In genomic region chr17:65515959-65516948, GRCh38 we compare ENCODE assay signal across 10 cellular contexts. TPM values are rescaled to one million over a fixed set of nuclear protein-coding genes. Genes with fewer than 3 reads are reported as not detected.
DNase-seq lines count a peak whose midpoint lies in the region; ATAC-seq, FAIRE-seq and TF ChIP-seq lines count a peak whose summit lies in the region.
"Had no signal": no experiment of that assay in that cellular context is flagged by ENCODE, and none has a peak within 500 bp of the region (broad histone marks: within the 10 kb centered on the region; RNA-seq: fewer than 3 reads in every experiment).

No MANE protein-coding gene starts in this region.

- no peak overlapping the region for H3K27ac Mint-ChIP-seq in activated T-cell treated with anti-CD3 and anti-CD28 coated beads, Interleukin-2, amount 50 U/mL, for 24 hours
- no peak overlapping the region for H3K27ac Mint-ChIP-seq in activated T-cell treated with anti-CD3 and anti-CD28 coated beads, Interleukin-2, amount 50 U/mL, for 72 hours
- peak overlapping the region; percentile 50 for H3K27ac Mint-ChIP-seq in astrocyte (ENCODE audit: unreplicated experiment)
- H3K27ac Mint-ChIP-seq: natural killer cell treated with Interleukin-12 subunit alpha and Interleukin-12 subunit beta and Interleukin-15 and Interleukin-18, amount 100 ng/mL, for 72 hours had no signal

- H3K27me3 ChIP-seq in astrocyte (ENCODE audit: insufficient read depth, low read length), result peaks cover 2% of the 10 kb centered on the region
- H3K27me3 ChIP-seq in HepG2 (ENCODE audit: control insufficient read depth in 1 of 2, insufficient read depth in 2 of 2, low read length in 2 of 2), result no peaks in the 10 kb centered on the region
- H3K27me3 ChIP-seq in uterus, result no peaks in the 10 kb centered on the region
- H3K27me3 ChIP-seq: tibial nerve had no signal

- H3K4me3 Mint-ChIP-seq in activated T-cell treated with anti-CD3 and anti-CD28 coated beads, Interleukin-2, amount 50 U/mL, for 24 hours, result no peak overlapping the region
- no peak overlapping the region for H3K4me3 Mint-ChIP-seq in activated T-cell treated with anti-CD3 and anti-CD28 coated beads, Interleukin-2, amount 50 U/mL, for 72 hours
- no peak overlapping the region for H3K4me3 Mint-ChIP-seq in astrocyte (ENCODE audit: unreplicated experiment)
- H3K4me3 Mint-ChIP-seq: natural killer cell treated with Interleukin-12 subunit alpha and Interleukin-12 subunit beta and Interleukin-15 and Interleukin-18, amount 100 ng/mL, for 72 hours had no signal

- H4K20me1 ChIP-seq in astrocyte (ENCODE audit: insufficient read depth, low read length) (no peaks in the 10 kb centered on the region), HepG2 (ENCODE audit: insufficient read depth, low read length) (no peaks in the 10 kb centered on the region)

- BruUV-seq in HepG2 (replicated peaks; lab: Mats Ljungman, UMichigan), result no TSS peak

- H3K4me1 Mint-ChIP-seq in activated T-cell treated with anti-CD3 and anti-CD28 coated beads, Interleukin-2, amount 50 U/mL, for 24 hours (ENCODE audit: low read depth), result peaks cover 15% of the 10 kb centered on the region
- H3K4me1 Mint-ChIP-seq in activated T-cell treated with anti-CD3 and anti-CD28 coated beads, Interleukin-2, amount 50 U/mL, for 72 hours (ENCODE audit: low read depth), result peaks cover 22% of the 10 kb centered on the region
- H3K4me1 Mint-ChIP-seq in astrocyte (ENCODE audit: low read depth, unreplicated experiment), result peaks cover 12% of the 10 kb centered on the region

- H3K27ac ChIP-seq in astrocyte (ENCODE audit: low read depth, low read length) (no peak overlapping the region), HepG2 (ENCODE audit: extremely low read length, insufficient read depth, low read length) (peak overlapping the region; percentile 86), uterus (peak overlapping the region; percentile 17 to 57)

- WGBS in HepG2 (ENCODE audit: low lambda C conversion rate), result 29% methylated on average over 17 of the region's 17 CpGs

- no peaks in the 10 kb centered on the region for H3K27me3 Mint-ChIP-seq in activated T-cell treated with anti-CD3 and anti-CD28 coated beads, Interleukin-2, amount 50 U/mL, for 24 hours
- H3K27me3 Mint-ChIP-seq in activated T-cell treated with anti-CD3 and anti-CD28 coated beads, Interleukin-2, amount 50 U/mL, for 72 hours (ENCODE audit: low read depth), result peaks cover 6% of the 10 kb centered on the region
- peaks cover 11% of the 10 kb centered on the region for H3K27me3 Mint-ChIP-seq in astrocyte (ENCODE audit: low read depth, unreplicated experiment)

- H3K9ac ChIP-seq in astrocyte (ENCODE audit: low read length) (no peak overlapping the region), HepG2 (ENCODE audit: insufficient read depth, low read depth, low read length) (peak overlapping the region; percentile 78)

- in situ Hi-C loops in HepG2 (cut with HindIII; ENCODE audit: extremely low pct_ligation_motif_present, low pct_unique_long_range_greater_than_20kb), result no loop called here

- DNase-seq in activated T-cell treated with anti-CD3 and anti-CD28 coated beads, Interleukin-2, amount 50 U/mL, for 24 hours, result peak; percentile 25
- DNase-seq in activated T-cell treated with anti-CD3 and anti-CD28 coated beads, Interleukin-2, amount 50 U/mL, for 72 hours, result no peak
- DNase-seq in astrocyte (ENCODE audit: low read depth), result peak; percentile 64
- peak; percentile 99 for DNase-seq in HepG2 (ENCODE audit: low spot score)
- DNase-seq in uterus, result no peak
- no peak for DNase-seq in Right ventricle myocardium superior

- FAIRE-seq in astrocyte (lab: Jason Lieb, UNC) (peak; percentile 58), HepG2 (lab: Jason Lieb, UNC) (peak; percentile 90)

- no peaks in the 10 kb centered on the region for H3K36me3 Mint-ChIP-seq in activated T-cell treated with anti-CD3 and anti-CD28 coated beads, Interleukin-2, amount 50 U/mL, for 24 hours (ENCODE audit: low read depth)
- H3K36me3 Mint-ChIP-seq in activated T-cell treated with anti-CD3 and anti-CD28 coated beads, Interleukin-2, amount 50 U/mL, for 72 hours (ENCODE audit: insufficient read depth in 2 of 2), result peaks cover 0 to 2% of the 10 kb centered on the region in 2 donors
- no peaks in the 10 kb centered on the region for H3K36me3 Mint-ChIP-seq in astrocyte (ENCODE audit: low read depth, unreplicated experiment)
- H3K36me3 Mint-ChIP-seq: natural killer cell treated with Interleukin-12 subunit alpha and Interleukin-12 subunit beta and Interleukin-15 and Interleukin-18, amount 100 ng/mL, for 72 hours had no signal

- intact Hi-C loops in HepG2 (cut with micrococcal nuclease; ENCODE audit: unreplicated experiment), result no loop called here
- intact Hi-C loops in uterus (cut with DNase I; ENCODE audit: low total_unique reads), result no loop called here
- intact Hi-C loops in Right ventricle myocardium superior (cut with DNase I), result no loop called here

- no peak for TF ChIP-seq POLR2A in HepG2 (IDR thresholded peaks at IDR 0.05; ENCODE audit: insufficient read depth in 1 of 2, low read depth in 2 of 2, low read length in 2 of 2)
- no peak for TF ChIP-seq POLR2A in uterus (IDR thresholded peaks at IDR 0.05)

- POLR2A ChIA-PET in HepG2 (lab: Yijun Ruan, JAX), result no interaction called here

- ATAC-seq in activated T-cell treated with anti-CD3 and anti-CD28 coated beads, Interleukin-2, amount 50 U/mL, for 72 hours (replicated peaks in 1 of 2), result no peak
- ATAC-seq in HepG2 (peak; percentile 89), GM18498 (IDR thresholded peaks at IDR 0.05; ENCODE audit: unreplicated experiment) (no peak), GM18907 (IDR thresholded peaks at IDR 0.05; ENCODE audit: unreplicated experiment) (no peak), Right ventricle myocardium superior (ENCODE audit: poor library complexity) (no peak)
- ATAC-seq: natural killer cell treated with Interleukin-12 subunit alpha and Interleukin-12 subunit beta and Interleukin-15 and Interleukin-18, amount 100 ng/mL, for 72 hours had no signal

- H3K9me3 ChIP-seq in astrocyte (ENCODE audit: insufficient read depth, low read depth, low read length) (no peaks in the 10 kb centered on the region), HepG2 (ENCODE audit: low read length) (no peaks in the 10 kb centered on the region), uterus (no peaks in the 10 kb centered on the region)
- H3K9me3 ChIP-seq: tibial nerve had no signal

- H3K4me1 ChIP-seq in astrocyte (ENCODE audit: insufficient read depth, low read length) (peaks cover 12% of the 10 kb centered on the region), HepG2 (ENCODE audit: insufficient read depth, low read length) (peaks cover 36% of the 10 kb centered on the region), uterus (peaks cover 0 to 6% of the 10 kb centered on the region in 2 donors)

- TF ChIP-seq CTCF in astrocyte (IDR thresholded peaks at IDR 0.05; ENCODE audit: insufficient read depth, low read depth, low read length) (no peak), HepG2 (CRISPR knock-in tag; IDR thresholded peaks at IDR 0.05) (no peak), uterus (IDR thresholded peaks at IDR 0.05) (no peak)

- peak overlapping the region; percentile 44 for H2AFZ ChIP-seq in astrocyte (ENCODE audit: low read depth, low read length)
- no peak overlapping the region for H2AFZ ChIP-seq in HepG2 (ENCODE audit: low read length)

- H3K4me3 ChIP-seq in astrocyte (ENCODE audit: insufficient read depth, low read depth, low read length) (no peak overlapping the region), HepG2 (replicated peaks in 1 of 3; ENCODE audit: insufficient read depth in 1 of 3, low read depth in 2 of 3, low read length in 3 of 3) (peak overlapping the region in 2 of 3 experiments; percentile 48 to 71; a peak in 4 of 6 replicates), uterus (no peak overlapping the region)
- H3K4me3 ChIP-seq: tibial nerve had no signal

- CTCF ChIA-PET in HepG2 (lab: Yijun Ruan, JAX; ENCODE audit: low intra/inter-chr PET ratio, low total read pairs), result no interaction called here

- no peak for TF ChIP-seq RAD21 in HepG2 (CRISPR knock-in tag; IDR thresholded peaks at IDR 0.05)

- TF ChIP-seq EP300 in HepG2 (IDR thresholded peaks at IDR 0.05; ENCODE audit: low read depth in 2 of 2, low read length in 2 of 2) (peak; percentile 83 to 87; a peak in 3 of 4 replicates), HepG2 (CRISPR knock-in tag; IDR thresholded peaks at IDR 0.05; ENCODE audit: borderline replicate concordance) (peak; percentile 89)

- H3K9me3 Mint-ChIP-seq in activated T-cell treated with anti-CD3 and anti-CD28 coated beads, Interleukin-2, amount 50 U/mL, for 24 hours, result no peaks in the 10 kb centered on the region
- no peaks in the 10 kb centered on the region for H3K9me3 Mint-ChIP-seq in activated T-cell treated with anti-CD3 and anti-CD28 coated beads, Interleukin-2, amount 50 U/mL, for 72 hours
- peaks cover 8% of the 10 kb centered on the region for H3K9me3 Mint-ChIP-seq in astrocyte (ENCODE audit: unreplicated experiment)
- H3K9me3 Mint-ChIP-seq: natural killer cell treated with Interleukin-12 subunit alpha and Interleukin-12 subunit beta and Interleukin-15 and Interleukin-18, amount 100 ng/mL, for 72 hours had no signal

- H3K79me2 ChIP-seq in astrocyte (ENCODE audit: insufficient read depth, low read length), result no peaks in the 10 kb centered on the region
- H3K79me2 ChIP-seq in HepG2 (ENCODE audit: insufficient read depth, low read length), result no peaks in the 10 kb centered on the region

- H3K36me3 ChIP-seq in astrocyte (ENCODE audit: insufficient read depth, low read length) (no peaks in the 10 kb centered on the region), HepG2 (replicated peaks in 1 of 2; ENCODE audit: control insufficient read depth in 1 of 2, insufficient read depth in 2 of 2, low read length in 2 of 2) (no peaks in the 10 kb centered on the region), uterus (no peaks in the 10 kb centered on the region)
- H3K36me3 ChIP-seq: tibial nerve had no signal

- peak overlapping the region; percentile 20 for H3K4me2 ChIP-seq in astrocyte (ENCODE audit: low read length)
- peak overlapping the region; percentile 98 for H3K4me2 ChIP-seq in HepG2 (ENCODE audit: low read depth, low read length)

RNA-seq across cellular contexts. Expression of gene AXIN2, which starts 45.2 kb away (rescaled TPM):
- 1 to 10 TPM; 5.9 to 6.9 TPM for total RNA-seq in activated T-cell treated with anti-CD3 and anti-CD28 coated beads, Interleukin-2, amount 50 U/mL, for 72 hours
- 8.0 and 8.9 TPM in 2 replicates for total RNA-seq in astrocyte
- 53.8 and 58.6 TPM in 2 replicates for total RNA-seq in HepG2 (2016; rRNA removed; fragmentation: Illumina TruSeq; extraction: Trizol)
- total RNA-seq in HepG2 (2016; cell fraction: cytosol; rRNA removed; fragmentation: Illumina TruSeq; extraction: Trizol; ENCODE audit: low read depth), result 12.0 and 13.7 TPM in 2 replicates
- 45.1 and 59.6 TPM in 2 replicates for total RNA-seq in HepG2 (2016; cell fraction: insoluble cytoplasmic fraction; rRNA removed; fragmentation: Illumina TruSeq; extraction: Trizol)
- 27.0 and 28.7 TPM in 2 replicates for total RNA-seq in HepG2 (2016; cell fraction: membrane; rRNA removed; fragmentation: Illumina TruSeq; extraction: Trizol)
- total RNA-seq in HepG2 (2016; cell fraction: nucleus; rRNA removed; fragmentation: Illumina TruSeq; extraction: Trizol), result 79.3 and 81.9 TPM in 2 replicates
- polyA plus RNA-seq in HepG2 (2011; rRNA removed), result 55.0 and 63.4 TPM in 2 replicates
- 29.9 and 39.9 TPM in 2 replicates for polyA plus RNA-seq in HepG2 (2011; cell fraction: cytosol; rRNA removed)
- polyA plus RNA-seq in HepG2 (2011; cell fraction: nucleus; rRNA removed), result 126 and 210 TPM in 2 replicates
- polyA plus RNA-seq in HepG2 (2012), result 55.5 and 56.3 TPM in 2 replicates
- polyA plus RNA-seq in HepG2 (2016; cell fraction: cytosol; fragmentation: Illumina TruSeq; extraction: Trizol; ENCODE audit: low read depth), result 2.0 and 2.2 TPM in 2 replicates
- polyA plus RNA-seq in HepG2 (2016; cell fraction: insoluble cytoplasmic fraction; fragmentation: Illumina TruSeq; extraction: Trizol; ENCODE audit: low read depth), result 34.3 and 44.8 TPM in 2 replicates
- 9.2 and 9.3 TPM in 2 replicates for polyA plus RNA-seq in HepG2 (2016; cell fraction: membrane; fragmentation: Illumina TruSeq; extraction: Trizol; ENCODE audit: low read depth)
- 115 and 117 TPM in 2 replicates for polyA plus RNA-seq in HepG2 (2016; cell fraction: nucleus; fragmentation: Illumina TruSeq; extraction: Trizol; ENCODE audit: insufficient read depth, low read depth)
- polyA minus RNA-seq in HepG2 (2011; rRNA and poly(A)+ RNA removed; ENCODE audit: low replicate concordance), result 0.09 and 105 TPM in 2 replicates
- polyA minus RNA-seq in HepG2 (2011; cell fraction: cytosol; rRNA and poly(A)+ RNA removed), result 43.2 and 45.6 TPM in 2 replicates
- 175 and 211 TPM in 2 replicates for polyA minus RNA-seq in HepG2 (2011; cell fraction: nucleus; rRNA and poly(A)+ RNA removed)
- 10 to 100 TPM in 3 of 4 donors, 1 to 10 TPM in 1; 8.2 to 65.1 (median 42.0) TPM for total RNA-seq in uterus
- 20.7 TPM for total RNA-seq in Right ventricle myocardium superior

Comparison
In these comparisons a context has a peak if more than half of its experiments do, and no peak if none do; other contexts are left out.
1. DNase-seq: peak in activated T-cell treated with anti-CD3 and anti-CD28 coated beads, Interleukin-2, amount 50 U/mL, for 24 hours (single experiment), astrocyte (single experiment) and HepG2 (single experiment); none in activated T-cell treated with anti-CD3 and anti-CD28 coated beads, Interleukin-2, amount 50 U/mL, for 72 hours (0 of 2), uterus (0 of 2) and Right ventricle myocardium superior (single experiment).
2. H3K4me3 ChIP-seq: peak in HepG2 (2 of 3); none in astrocyte (single experiment) and uterus (0 of 2).